13 cellular contexts compared by ENCODE assay signal in the genomic region with DNA sequence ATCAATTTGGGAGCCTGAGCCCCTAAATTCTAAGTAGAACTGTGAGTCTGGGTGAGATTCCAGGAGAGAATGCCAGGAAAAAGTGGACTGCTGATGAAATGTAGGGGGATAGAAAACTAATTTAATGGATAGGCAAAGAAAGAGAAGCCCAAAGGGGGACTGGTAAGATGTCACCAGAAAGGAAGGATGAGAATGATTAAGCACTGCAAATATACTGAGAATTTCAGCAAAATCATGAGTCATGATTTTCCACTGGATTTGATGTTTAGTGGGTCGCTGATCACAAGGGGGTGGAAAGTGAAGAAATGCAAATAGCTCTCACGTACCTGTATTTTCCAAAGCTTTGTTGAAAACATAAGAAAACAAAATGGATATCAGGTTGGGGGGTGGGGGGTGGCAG.
A peak's percentile ranks its signal among the peaks of the same experiment; 100 is the strongest.
DNase-seq lines count a peak whose midpoint lies in the region; ATAC-seq and TF ChIP-seq lines count a peak whose summit lies in the region.
"Had no signal": no experiment of that assay in that cellular context is flagged by ENCODE, and none has a peak within 500 bp of the region (broad histone marks: within the 10 kb centered on the region; RNA-seq: fewer than 3 reads in every experiment).

No MANE protein-coding gene starts in this region.

- H3K4me1 ChIP-seq in thyroid gland (no peaks in the 10 kb centered on the region), heart left ventricle (no peaks in the 10 kb centered on the region)
- H3K4me1 ChIP-seq: esophagus squamous epithelium had no signal

- peak overlapping the region; percentile 59 for H3K27ac Mint-ChIP-seq in activated T-helper 1 cell treated with anti-CD3 and anti-CD28 coated beads, Interleukin-12 subunit alpha, Interleukin-12 subunit beta, Interleukin-2, Interleukin-4 antibody, amounts not matched to agents 30 ng/mL and 10 ng/mL and 1 ng/mL, durations not matched to agents 14 hours and 24 hours and 36 hours
- H3K27ac Mint-ChIP-seq: CD4-positive, alpha-beta T cell; T-helper 17 cell had no signal

- TF ChIP-seq POLR2A in thyroid gland (IDR thresholded peaks at IDR 0.05) (no peak), heart left ventricle (IDR thresholded peaks at IDR 0.05) (no peak)

- no peak overlapping the region for H3K4me3 Mint-ChIP-seq in activated T-helper 1 cell treated with anti-CD3 and anti-CD28 coated beads, Interleukin-12 subunit alpha, Interleukin-12 subunit beta, Interleukin-2, Interleukin-4 antibody, amounts not matched to agents 30 ng/mL and 10 ng/mL and 1 ng/mL, durations not matched to agents 14 hours and 24 hours and 36 hours
- H3K4me3 Mint-ChIP-seq: CD4-positive, alpha-beta T cell; T-helper 17 cell had no signal

- H3K36me3 ChIP-seq in thyroid gland (no peaks in the 10 kb centered on the region), heart left ventricle (no peaks in the 10 kb centered on the region)

- H3K27me3 Mint-ChIP-seq in activated T-helper 1 cell treated with anti-CD3 and anti-CD28 coated beads, Interleukin-12 subunit alpha, Interleukin-12 subunit beta, Interleukin-2, Interleukin-4 antibody, amounts not matched to agents 30 ng/mL and 10 ng/mL and 1 ng/mL, durations not matched to agents 14 hours and 24 hours and 36 hours (ENCODE audit: insufficient read depth), result no peaks in the 10 kb centered on the region
- H3K27me3 Mint-ChIP-seq: CD4-positive, alpha-beta T cell; T-helper 17 cell had no signal

- 88 to 89% methylated on average over 2 of the region's 2 CpGs for WGBS in thyroid gland, 2 donors
- 87 to 98% (median 89%) methylated on average over 2 of the region's 2 CpGs for WGBS in heart left ventricle, 4 donors

- H3K27me3 ChIP-seq in thyroid gland, result no peaks in the 10 kb centered on the region
- no peaks in the 10 kb centered on the region for H3K27me3 ChIP-seq in heart left ventricle
- H3K27me3 ChIP-seq: esophagus squamous epithelium had no signal

- TF ChIP-seq CTCF in AG10803 (conservative IDR thresholded peaks at IDR 0.05; ENCODE audit: low read length) (no peak), thyroid gland (IDR thresholded peaks at IDR 0.05) (no peak), heart left ventricle (IDR thresholded peaks at IDR 0.05) (no peak)

- H3K9me3 ChIP-seq in thyroid gland (no peaks in the 10 kb centered on the region), heart left ventricle (no peaks in the 10 kb centered on the region)
- H3K9me3 ChIP-seq: esophagus squamous epithelium had no signal

- ATAC-seq in heart left ventricle, result no peak
- ATAC-seq: GM12878, T-helper 17 cell had no signal

- H3K4me3 ChIP-seq in AG10803 (ENCODE audit: low read length) (no peak overlapping the region), thyroid gland (replicated peaks in 1 of 3) (no peak overlapping the region), heart left ventricle (no peak overlapping the region)
- H3K4me3 ChIP-seq: esophagus squamous epithelium, GM12878 had no signal

- H3K4me1 Mint-ChIP-seq in activated T-helper 1 cell treated with anti-CD3 and anti-CD28 coated beads, Interleukin-12 subunit alpha, Interleukin-12 subunit beta, Interleukin-2, Interleukin-4 antibody, amounts not matched to agents 30 ng/mL and 10 ng/mL and 1 ng/mL, durations not matched to agents 14 hours and 24 hours and 36 hours (ENCODE audit: low read depth), result peaks cover 16% of the 10 kb centered on the region

- DNase-seq in AG10803 (ENCODE audit: low read depth) (peak; percentile 25), HCEC 1CT (peak; percentile 69), hepatic stellate cell (ENCODE audit: low spot score) (peak; percentile 22), activated gamma-delta T cell treated with Interleukin-2 at 50 U/mL for 16 hours (no peak), thyroid gland (no peak), heart left ventricle (no peak)
- DNase-seq in activated T-helper 1 cell treated with anti-CD3 and anti-CD28 coated beads, Interleukin-12 subunit alpha, Interleukin-12 subunit beta, Interleukin-2, Interleukin-4 antibody, amounts not matched to agents 30 ng/mL and 10 ng/mL and 1 ng/mL, durations not matched to agents 14 hours and 24 hours and 36 hours (ENCODE audit: low spot score), result no peak
- DNase-seq in stimulated activated CD8-positive, alpha-beta memory T cell treated with anti-CD3 and anti-CD28 coated beads, Interleukin-4, amount 100 ng/mL, for 48 hours, result no peak
- DNase-seq: aorta; CD4-positive, alpha-beta T cell; esophagus squamous epithelium; T-helper 17 cell had no signal

- H3K9me3 Mint-ChIP-seq in activated T-helper 1 cell treated with anti-CD3 and anti-CD28 coated beads, Interleukin-12 subunit alpha, Interleukin-12 subunit beta, Interleukin-2, Interleukin-4 antibody, amounts not matched to agents 30 ng/mL and 10 ng/mL and 1 ng/mL, durations not matched to agents 14 hours and 24 hours and 36 hours, result peaks cover 16% of the 10 kb centered on the region
- H3K9me3 Mint-ChIP-seq: CD4-positive, alpha-beta T cell had no signal

- H3K36me3 Mint-ChIP-seq in activated T-helper 1 cell treated with anti-CD3 and anti-CD28 coated beads, Interleukin-12 subunit alpha, Interleukin-12 subunit beta, Interleukin-2, Interleukin-4 antibody, amounts not matched to agents 30 ng/mL and 10 ng/mL and 1 ng/mL, durations not matched to agents 14 hours and 24 hours and 36 hours (ENCODE audit: low read depth), result peaks cover 2% of the 10 kb centered on the region

- intact Hi-C loops in activated T-helper 1 cell treated with anti-CD3 and anti-CD28 coated beads, Interleukin-12 subunit alpha, Interleukin-12 subunit beta, Interleukin-2, Interleukin-4 antibody, amounts not matched to agents 30 ng/mL and 10 ng/mL and 1 ng/mL, durations not matched to agents 14 hours and 24 hours and 36 hours (cut with micrococcal nuclease), result loop anchor here (2.0 kb wide), 1 partner anchor 26 kb away; no protein-coding TSS in a partner anchor
- intact Hi-C loops in thyroid gland (cut with DNase I), result no loop called here
- intact Hi-C loops in heart left ventricle (cut with DNase I), result no loop called here

- H3K27ac ChIP-seq in thyroid gland (no peak overlapping the region), heart left ventricle (no peak overlapping the region)
- H3K27ac ChIP-seq: esophagus squamous epithelium had no signal

Comparison
In these comparisons a context has a peak if more than half of its experiments do, and no peak if none do; other contexts are left out.
1. DNase-seq: peak in AG10803 (single experiment), HCEC 1CT (single experiment) and hepatic stellate cell (single experiment); none in activated T-helper 1 cell treated with anti-CD3 and anti-CD28 coated beads, Interleukin-12 subunit alpha, Interleukin-12 subunit beta, Interleukin-2, Interleukin-4 antibody, amounts not matched to agents 30 ng/mL and 10 ng/mL and 1 ng/mL, durations not matched to agents 14 hours and 24 hours and 36 hours (single experiment), activated gamma-delta T cell treated with Interleukin-2 at 50 U/mL for 16 hours (single experiment), thyroid gland (0 of 2), heart left ventricle (0 of 5) and stimulated activated CD8-positive, alpha-beta memory T cell treated with anti-CD3 and anti-CD28 coated beads, Interleukin-4, amount 100 ng/mL, for 48 hours (single experiment).